10 cellular contexts compared by ENCODE assay signal in the genomic region with DNA sequence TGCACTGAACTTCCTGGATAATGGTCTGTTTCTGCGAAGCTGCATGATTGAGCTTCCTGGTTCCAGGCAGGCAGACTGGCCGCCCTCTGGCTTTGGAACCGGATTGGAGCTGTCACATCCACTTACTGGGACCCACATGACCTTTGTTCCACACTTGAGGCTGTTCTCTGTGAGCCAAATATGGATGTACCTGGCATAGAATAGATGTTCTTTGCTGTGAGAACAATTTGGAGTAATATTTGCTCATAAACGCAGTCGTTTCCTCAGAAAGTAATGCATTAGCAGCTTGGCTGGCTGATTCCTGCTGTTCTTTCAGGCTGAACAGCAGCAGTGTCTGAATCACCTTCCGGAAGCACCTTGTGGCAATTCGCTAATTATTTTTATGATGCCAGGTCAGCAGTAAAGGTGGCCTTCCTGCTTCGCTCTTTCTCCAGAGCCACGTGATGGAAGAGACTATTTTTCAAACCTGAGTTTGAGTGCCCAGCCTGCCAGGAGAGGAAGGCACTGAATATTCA.
A peak's percentile ranks its signal among the peaks of the same experiment; 100 is the strongest.
DNase-seq lines count a peak whose midpoint lies in the region; ATAC-seq and TF ChIP-seq lines count a peak whose summit lies in the region.
"Had no signal": no experiment of that assay in that cellular context is flagged by ENCODE, and none has a peak within 500 bp of the region (broad histone marks: within the 10 kb centered on the region; RNA-seq: fewer than 3 reads in every experiment).

No MANE protein-coding gene starts in this region.

- DNase-seq in HT1080 (ENCODE audit: low read depth), result peak; percentile 43
- DNase-seq in RWPE1 (ENCODE audit: low spot score), result peak; percentile 62
- peak; percentile 38 for DNase-seq in hepatocyte (ENCODE audit: low spot score)
- DNase-seq in retinal pigment epithelial cell (ENCODE audit: low read depth), result peak; percentile 13
- DNase-seq in SW 1271 (lab: John Stamatoyannopoulos, UW), result no peak
- no peak for DNase-seq in effector memory CD4-positive, alpha-beta T cell
- no peak for DNase-seq in activated naive CD8-positive, alpha-beta T cell treated with anti-CD3 and anti-CD28 coated beads for 36 hours
- DNase-seq: activated effector memory CD4-positive, alpha-beta T cell treated with Interleukin-2 at 50 U/mL for 16 hours; testis had no signal

- H3K36me3 ChIP-seq in hepatocyte (replicated peaks; ENCODE audit: insufficient read depth, low read depth), result no peaks in the 10 kb centered on the region
- no peaks in the 10 kb centered on the region for H3K36me3 ChIP-seq in effector memory CD4-positive, alpha-beta T cell (ENCODE audit: control insufficient read depth, insufficient read depth, low read length)

- H3K9me3 ChIP-seq in hepatocyte (ENCODE audit: low read depth), result no peaks in the 10 kb centered on the region
- no peaks in the 10 kb centered on the region for H3K9me3 ChIP-seq in effector memory CD4-positive, alpha-beta T cell (ENCODE audit: control insufficient read depth, low read length)
- H3K9me3 ChIP-seq: testis had no signal

- H3K27me3 Mint-ChIP-seq in activated naive CD8-positive, alpha-beta T cell treated with anti-CD3 and anti-CD28 coated beads for 36 hours, result peaks cover 19% of the 10 kb centered on the region

- no peaks in the 10 kb centered on the region for H3K4me1 Mint-ChIP-seq in activated naive CD8-positive, alpha-beta T cell treated with anti-CD3 and anti-CD28 coated beads for 36 hours

- no peaks in the 10 kb centered on the region for H3K27me3 ChIP-seq in hepatocyte
- H3K27me3 ChIP-seq in effector memory CD4-positive, alpha-beta T cell (replicated peaks; ENCODE audit: control insufficient read depth, insufficient read depth, low read length, poor library complexity, severe bottlenecking), result no peaks in the 10 kb centered on the region
- H3K27me3 ChIP-seq: testis had no signal

- H3K4me3 Mint-ChIP-seq in activated naive CD8-positive, alpha-beta T cell treated with anti-CD3 and anti-CD28 coated beads for 36 hours, result no peak overlapping the region

- H3K4me1 ChIP-seq in hepatocyte (ENCODE audit: insufficient read depth), result peaks cover 3% of the 10 kb centered on the region
- no peaks in the 10 kb centered on the region for H3K4me1 ChIP-seq in effector memory CD4-positive, alpha-beta T cell (ENCODE audit: control insufficient read depth, insufficient read depth, low read length, poor library complexity, severe bottlenecking)

- POLR2A ChIA-PET in RWPE1 (lab: Yijun Ruan, JAX; ENCODE audit: low non-redundant PET), result no interaction called here

- H3K9me2 ChIP-seq in hepatocyte (replicated peaks; ENCODE audit: insufficient read depth), result no peaks in the 10 kb centered on the region

- no peaks in the 10 kb centered on the region for H3K9me3 Mint-ChIP-seq in activated naive CD8-positive, alpha-beta T cell treated with anti-CD3 and anti-CD28 coated beads for 36 hours

- no peaks in the 10 kb centered on the region for H3K36me3 Mint-ChIP-seq in activated naive CD8-positive, alpha-beta T cell treated with anti-CD3 and anti-CD28 coated beads for 36 hours

- no peaks in the 10 kb centered on the region for H3K79me2 ChIP-seq in hepatocyte

- H3K4me3 ChIP-seq in hepatocyte (no peak overlapping the region), retinal pigment epithelial cell (ENCODE audit: low read length) (no peak overlapping the region)
- H3K4me3 ChIP-seq in effector memory CD4-positive, alpha-beta T cell (ENCODE audit: insufficient read depth, low read depth, low read length, poor library complexity, severe bottlenecking), result no peak overlapping the region
- H3K4me3 ChIP-seq: testis had no signal

- TF ChIP-seq CTCF in RWPE1 (conservative IDR thresholded peaks at IDR 0.05; ENCODE audit: low read depth), result no peak
- TF ChIP-seq CTCF in hepatocyte (IDR thresholded peaks at IDR 0.05; ENCODE audit: poor library complexity), result no peak
- TF ChIP-seq CTCF in retinal pigment epithelial cell (conservative IDR thresholded peaks at IDR 0.05; ENCODE audit: low read depth, low read length), result no peak

- H3K4me2 ChIP-seq in hepatocyte, result no peak overlapping the region

- no peak for ATAC-seq in GM21390 (IDR thresholded peaks at IDR 0.05; ENCODE audit: unreplicated experiment)

- 54% methylated on average over 9 of the region's 9 CpGs for WGBS in hepatocyte (ENCODE audit: low lambda C conversion rate, missing lambda C conversion rate)

- H2AFZ ChIP-seq in hepatocyte, result no peak overlapping the region

- H4K20me1 ChIP-seq in hepatocyte (ENCODE audit: insufficient read depth, poor library complexity, severe bottlenecking), result no peaks in the 10 kb centered on the region

- H3K27ac ChIP-seq in RWPE1, result peak overlapping the region; percentile 97
- peak overlapping the region; percentile 53 for H3K27ac ChIP-seq in hepatocyte
- no peak overlapping the region for H3K27ac ChIP-seq in effector memory CD4-positive, alpha-beta T cell (ENCODE audit: insufficient read depth, low read length, poor library complexity, severe bottlenecking)

- CTCF ChIA-PET in RWPE1 (lab: Yijun Ruan, JAX), result interaction anchor here (0.7 kb wide), 1 partner anchor 1374 kb away, joined by 3 read pairs; no protein-coding TSS in a partner anchor

- no peak overlapping the region for H3K27ac Mint-ChIP-seq in activated naive CD8-positive, alpha-beta T cell treated with anti-CD3 and anti-CD28 coated beads for 36 hours

Comparison
In these comparisons a context has a peak if more than half of its experiments do, and no peak if none do; other contexts are left out.
1. DNase-seq: peak in HT1080 (single experiment), RWPE1 (single experiment), hepatocyte (single experiment) and retinal pigment epithelial cell (single experiment); none in SW 1271 (0 of 2), effector memory CD4-positive, alpha-beta T cell (0 of 3) and activated naive CD8-positive, alpha-beta T cell treated with anti-CD3 and anti-CD28 coated beads for 36 hours (single experiment).